In the genomic region with DNA sequence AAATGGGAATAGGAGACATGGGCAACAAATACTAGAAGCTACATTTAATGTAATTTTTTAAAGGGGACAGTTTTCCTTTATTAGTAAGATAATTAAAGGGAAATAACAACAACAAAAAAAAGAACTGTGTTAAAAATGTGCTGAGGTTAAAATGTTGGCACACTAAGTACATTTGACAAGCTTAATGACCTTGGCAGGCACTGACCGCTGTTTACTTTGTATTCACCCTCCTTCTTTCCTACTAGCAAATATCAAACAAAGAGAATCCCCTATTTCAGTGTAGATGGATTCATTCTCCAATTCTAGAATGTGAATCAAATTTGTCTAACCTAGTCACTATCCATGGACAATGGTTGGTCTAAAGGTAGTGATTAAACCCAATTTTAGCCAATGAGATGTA, we compare ENCODE assay signal across 20 cellular contexts.
DNase-seq lines count a peak whose midpoint lies in the region; ATAC-seq lines count a peak whose summit lies in the region.
"Had no signal": no experiment of that assay in that cellular context is flagged by ENCODE, and none has a peak within 500 bp of the region (broad histone marks: within the 10 kb centered on the region; RNA-seq: fewer than 3 reads in every experiment).

No MANE protein-coding gene starts in this region.

- peak; percentile 61 for ATAC-seq in Right ventricle myocardium superior (ENCODE audit: poor library complexity)
- ATAC-seq in left ventricle myocardium superior, result no peak
- ATAC-seq in GM19395 (IDR thresholded peaks at IDR 0.05; ENCODE audit: unreplicated experiment), result no peak
- ATAC-seq in HG03457 (IDR thresholded peaks at IDR 0.05; ENCODE audit: unreplicated experiment), result no peak
- ATAC-seq: T-helper 17 cell had no signal

- intact Hi-C loops in Right ventricle myocardium superior (cut with DNase I), result no loop called here
- intact Hi-C loops in left ventricle myocardium superior (cut with micrococcal nuclease), result no loop called here

- DNase-seq in Right ventricle myocardium superior (no peak), left ventricle myocardium superior (no peak), NCI-H69 (lab: John Stamatoyannopoulos, UW) (peak; percentile 92), SHP77 treated with DMSO at 0.1 percent for 48 hours (lab: John Stamatoyannopoulos, UW) (peak; percentile 25), islet precursor cell (no peak), activated gamma-delta T cell treated with Interleukin-2 at 50 U/mL for 16 hours (no peak)
- DNase-seq: 8988T; CD4-positive, alpha-beta memory T cell; GOT3; HCEC 1CT; IMR-90; MV-4-11; NCI-H1436; NCI-H187 treated with DMSO at 0.1 percent for 48 hours; NCI-H526; OCI-M1; SW 1271; T-helper 17 cell had no signal

Comparison
In these comparisons a context has a peak if more than half of its experiments do, and no peak if none do; other contexts are left out.
1. DNase-seq: peak in NCI-H69 (single experiment) and SHP77 treated with DMSO at 0.1 percent for 48 hours (single experiment); none in Right ventricle myocardium superior (single experiment), left ventricle myocardium superior (single experiment), islet precursor cell (single experiment) and activated gamma-delta T cell treated with Interleukin-2 at 50 U/mL for 16 hours (single experiment).